ENCODE assay signal across 21 cellular contexts in the genomic region with DNA sequence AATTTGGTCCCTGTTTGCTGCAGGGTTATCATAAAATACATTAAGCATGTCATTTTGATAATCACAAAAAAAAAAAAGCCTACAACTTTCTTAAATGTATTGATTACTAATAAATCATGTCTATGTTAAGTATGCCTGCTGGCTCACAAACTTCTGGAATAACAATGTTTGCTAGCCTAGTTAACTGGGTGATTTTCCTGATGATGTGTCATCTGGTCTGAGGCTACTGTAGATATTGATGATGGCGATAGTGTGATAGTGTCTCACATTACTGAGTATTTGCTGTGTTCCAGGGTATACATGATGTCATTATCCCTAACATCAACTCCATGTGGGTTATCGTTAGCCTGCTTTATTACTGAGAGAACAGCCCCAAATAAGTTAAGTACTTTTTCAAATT.
"Had no signal": no experiment of that assay in that cellular context is flagged by ENCODE, and none has a peak within 500 bp of the region (broad histone marks: within the 10 kb centered on the region; RNA-seq: fewer than 3 reads in every experiment).

No MANE protein-coding gene starts in this region.

- FAIRE-seq: small intestine had no signal

- ATAC-seq: activated naive CD8-positive, alpha-beta T cell treated with anti-CD3 and anti-CD28 coated beads, Interleukin-2, amount 50 U/mL, for 24 hours; stimulated activated naive CD8-positive, alpha-beta T cell treated with anti-CD3 and anti-CD28 coated beads, Interleukin-15, amount 100 ng/mL, for 72 hours had no signal

- DNase-seq: activated CD4-positive, alpha-beta T cell treated with anti-CD3 and anti-CD28 coated beads, Interleukin-2, amount 50 U/mL, for 1 hour; activated CD4-positive, CD25-positive, alpha-beta regulatory T cell treated with anti-CD3 and anti-CD28 coated beads, Interleukin-2, amount 50 U/mL, for 72 hours; activated CD8-positive, alpha-beta memory T cell treated with anti-CD3 and anti-CD28 coated beads, Interleukin-2, amount 50 U/mL, for 4 hours; activated effector memory CD4-positive, alpha-beta T cell treated with Interleukin-2 at 50 U/mL for 16 hours; activated naive CD4-positive, alpha-beta T cell treated with anti-CD3 and anti-CD28 coated beads, Interleukin-2, amount 10 ng/mL, durations not matched to agents 7 days and 5 days; activated naive CD8-positive, alpha-beta T cell treated with anti-CD3 and anti-CD28 coated beads, Interleukin-2, amount 50 U/mL, for 24 hours; activated T-cell treated with anti-CD3 and anti-CD28 coated beads, Interleukin-2, amount 50 U/mL, for 48 hours; anterior cingulate cortex; brain microvascular endothelial cell; naive B cell; small intestine; stimulated activated CD4-positive, alpha-beta T cell treated with anti-CD3 and anti-CD28 coated beads, Interleukin-4, amount 100 ng/mL, for 1 hour; stimulated activated naive CD8-positive, alpha-beta T cell treated with anti-CD3 and anti-CD28 coated beads, Interleukin-15, amount 100 ng/mL, for 72 hours had no signal

- H3K4me1 ChIP-seq: prostate gland, right atrium auricular region, suprapubic skin had no signal

- H3K27ac ChIP-seq: brain microvascular endothelial cell, coronary artery, neural progenitor cell, prostate gland, right atrium auricular region, suprapubic skin had no signal

- H3K27ac Mint-ChIP-seq: activated naive CD4-positive, alpha-beta T cell treated with anti-CD3 and anti-CD28 coated beads, Interleukin-2, amount 10 ng/mL, durations not matched to agents 7 days and 5 days; activated naive CD8-positive, alpha-beta T cell treated with anti-CD3 and anti-CD28 coated beads, Interleukin-2, amount 50 U/mL, for 24 hours; stimulated activated naive CD8-positive, alpha-beta T cell treated with anti-CD3 and anti-CD28 coated beads, Interleukin-15, amount 100 ng/mL, for 72 hours; type B pancreatic cell had no signal

- H3K9ac ChIP-seq: neural progenitor cell had no signal

- H3K9me3 Mint-ChIP-seq: activated naive CD4-positive, alpha-beta T cell treated with anti-CD3 and anti-CD28 coated beads, Interleukin-2, amount 10 ng/mL, durations not matched to agents 7 days and 5 days; activated naive CD8-positive, alpha-beta T cell treated with anti-CD3 and anti-CD28 coated beads, Interleukin-2, amount 50 U/mL, for 24 hours; central memory CD8-positive, alpha-beta T cell; memory B cell; naive B cell; neural progenitor cell; stimulated activated naive CD8-positive, alpha-beta T cell treated with anti-CD3 and anti-CD28 coated beads, Interleukin-15, amount 100 ng/mL, for 72 hours; type B pancreatic cell had no signal

- H2AFZ ChIP-seq: neural progenitor cell had no signal

- H3K4me1 Mint-ChIP-seq: activated naive CD4-positive, alpha-beta T cell treated with anti-CD3 and anti-CD28 coated beads, Interleukin-2, amount 10 ng/mL, durations not matched to agents 7 days and 5 days; stimulated activated naive CD8-positive, alpha-beta T cell treated with anti-CD3 and anti-CD28 coated beads, Interleukin-15, amount 100 ng/mL, for 72 hours had no signal

- H3K36me3 ChIP-seq: brain microvascular endothelial cell, neural progenitor cell, prostate gland, right atrium auricular region, suprapubic skin had no signal

- H3K36me3 Mint-ChIP-seq: activated naive CD4-positive, alpha-beta T cell treated with anti-CD3 and anti-CD28 coated beads, Interleukin-2, amount 10 ng/mL, durations not matched to agents 7 days and 5 days had no signal

- H3K4me3 Mint-ChIP-seq: activated naive CD4-positive, alpha-beta T cell treated with anti-CD3 and anti-CD28 coated beads, Interleukin-2, amount 10 ng/mL, durations not matched to agents 7 days and 5 days; activated naive CD8-positive, alpha-beta T cell treated with anti-CD3 and anti-CD28 coated beads, Interleukin-2, amount 50 U/mL, for 24 hours; central memory CD8-positive, alpha-beta T cell; memory B cell; neural progenitor cell; stimulated activated naive CD8-positive, alpha-beta T cell treated with anti-CD3 and anti-CD28 coated beads, Interleukin-15, amount 100 ng/mL, for 72 hours; type B pancreatic cell had no signal

- H3K9me3 ChIP-seq: prostate gland, right atrium auricular region, suprapubic skin had no signal

- H3K4me2 ChIP-seq: neural progenitor cell had no signal

- H3K4me3 ChIP-seq: coronary artery, neural progenitor cell, prostate gland, right atrium auricular region, suprapubic skin had no signal

- H3K27me3 Mint-ChIP-seq: activated naive CD4-positive, alpha-beta T cell treated with anti-CD3 and anti-CD28 coated beads, Interleukin-2, amount 10 ng/mL, durations not matched to agents 7 days and 5 days; activated naive CD8-positive, alpha-beta T cell treated with anti-CD3 and anti-CD28 coated beads, Interleukin-2, amount 50 U/mL, for 24 hours; central memory CD8-positive, alpha-beta T cell; memory B cell; naive B cell; stimulated activated naive CD8-positive, alpha-beta T cell treated with anti-CD3 and anti-CD28 coated beads, Interleukin-15, amount 100 ng/mL, for 72 hours; type B pancreatic cell had no signal

- H3K27me3 ChIP-seq: brain microvascular endothelial cell, neural progenitor cell, right atrium auricular region, suprapubic skin had no signal
